2 cellular contexts compared by ENCODE assay signal in the genomic region with DNA sequence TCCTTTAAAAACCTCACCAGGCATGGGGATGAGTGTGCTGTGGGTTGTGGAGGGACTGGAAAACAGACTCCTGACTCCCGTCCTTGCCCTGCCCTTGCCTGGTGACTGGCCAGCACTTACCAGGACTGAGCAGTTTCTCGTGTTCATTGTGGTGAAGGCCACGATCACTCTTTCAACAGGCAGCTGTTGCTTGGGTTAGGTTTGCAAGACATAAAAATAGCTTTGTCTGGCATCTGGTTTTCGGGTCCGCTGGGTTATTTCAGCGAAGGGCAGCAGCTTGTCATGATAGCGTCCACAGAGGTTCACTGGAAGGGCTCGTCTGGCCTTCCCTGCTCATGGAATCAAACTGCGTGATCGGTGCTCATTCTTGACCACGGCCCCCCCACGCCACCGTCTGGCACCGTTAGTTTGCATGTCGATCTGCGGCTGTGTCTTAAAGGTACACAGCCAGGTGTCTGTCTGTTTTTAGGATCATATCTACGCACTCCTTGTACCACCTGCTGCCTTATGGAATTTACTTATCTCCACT.
TF ChIP-seq lines count a peak whose summit lies in the region.

No MANE protein-coding gene starts in this region.

TF ChIP-seq in SK-N-SH treated with all-trans-retinoic acid at 6 μM for 48 hours, 23 proteins besides CTCF, POLR2A, EP300 and RAD21:
- TF ChIP-seq, protein P1, sequence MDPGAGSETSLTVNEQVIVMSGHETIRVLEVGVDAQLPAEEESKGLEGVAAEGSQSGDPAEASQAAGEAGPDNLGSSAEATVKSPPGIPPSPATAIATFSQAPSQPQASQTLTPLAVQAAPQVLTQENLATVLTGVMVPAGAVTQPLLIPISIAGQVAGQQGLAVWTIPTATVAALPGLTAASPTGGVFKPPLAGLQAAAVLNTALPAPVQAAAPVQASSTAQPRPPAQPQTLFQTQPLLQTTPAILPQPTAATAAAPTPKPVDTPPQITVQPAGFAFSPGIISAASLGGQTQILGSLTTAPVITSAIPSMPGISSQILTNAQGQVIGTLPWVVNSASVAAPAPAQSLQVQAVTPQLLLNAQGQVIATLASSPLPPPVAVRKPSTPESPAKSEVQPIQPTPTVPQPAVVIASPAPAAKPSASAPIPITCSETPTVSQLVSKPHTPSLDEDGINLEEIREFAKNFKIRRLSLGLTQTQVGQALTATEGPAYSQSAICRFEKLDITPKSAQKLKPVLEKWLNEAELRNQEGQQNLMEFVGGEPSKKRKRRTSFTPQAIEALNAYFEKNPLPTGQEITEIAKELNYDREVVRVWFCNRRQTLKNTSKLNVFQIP (CRISPR knock-in tag; IDR thresholded peaks at IDR 0.05; ENCODE audit: borderline replicate concordance, low read depth) = no peak
- no peak for TF ChIP-seq TOX (CRISPR knock-in tag; IDR thresholded peaks at IDR 0.05; ENCODE audit: borderline replicate concordance)
- TF ChIP-seq SNAI2 (CRISPR knock-in tag; IDR thresholded peaks at IDR 0.05) = no peak
- TF ChIP-seq, protein P2, sequence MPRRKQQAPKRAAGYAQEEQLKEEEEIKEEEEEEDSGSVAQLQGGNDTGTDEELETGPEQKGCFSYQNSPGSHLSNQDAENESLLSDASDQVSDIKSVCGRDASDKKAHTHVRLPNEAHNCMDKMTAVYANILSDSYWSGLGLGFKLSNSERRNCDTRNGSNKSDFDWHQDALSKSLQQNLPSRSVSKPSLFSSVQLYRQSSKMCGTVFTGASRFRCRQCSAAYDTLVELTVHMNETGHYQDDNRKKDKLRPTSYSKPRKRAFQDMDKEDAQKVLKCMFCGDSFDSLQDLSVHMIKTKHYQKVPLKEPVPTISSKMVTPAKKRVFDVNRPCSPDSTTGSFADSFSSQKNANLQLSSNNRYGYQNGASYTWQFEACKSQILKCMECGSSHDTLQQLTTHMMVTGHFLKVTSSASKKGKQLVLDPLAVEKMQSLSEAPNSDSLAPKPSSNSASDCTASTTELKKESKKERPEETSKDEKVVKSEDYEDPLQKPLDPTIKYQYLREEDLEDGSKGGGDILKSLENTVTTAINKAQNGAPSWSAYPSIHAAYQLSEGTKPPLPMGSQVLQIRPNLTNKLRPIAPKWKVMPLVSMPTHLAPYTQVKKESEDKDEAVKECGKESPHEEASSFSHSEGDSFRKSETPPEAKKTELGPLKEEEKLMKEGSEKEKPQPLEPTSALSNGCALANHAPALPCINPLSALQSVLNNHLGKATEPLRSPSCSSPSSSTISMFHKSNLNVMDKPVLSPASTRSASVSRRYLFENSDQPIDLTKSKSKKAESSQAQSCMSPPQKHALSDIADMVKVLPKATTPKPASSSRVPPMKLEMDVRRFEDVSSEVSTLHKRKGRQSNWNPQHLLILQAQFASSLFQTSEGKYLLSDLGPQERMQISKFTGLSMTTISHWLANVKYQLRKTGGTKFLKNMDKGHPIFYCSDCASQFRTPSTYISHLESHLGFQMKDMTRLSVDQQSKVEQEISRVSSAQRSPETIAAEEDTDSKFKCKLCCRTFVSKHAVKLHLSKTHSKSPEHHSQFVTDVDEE (CRISPR knock-in tag; IDR thresholded peaks at IDR 0.05) = no peak
- no peak for TF ChIP-seq ZFP30 (CRISPR knock-in tag; IDR thresholded peaks at IDR 0.05)
- no peak for TF ChIP-seq ZFP3 (CRISPR knock-in tag; IDR thresholded peaks at IDR 0.05)
- no peak for TF ChIP-seq GLIS3 (CRISPR knock-in tag; IDR thresholded peaks at IDR 0.05)
- TF ChIP-seq, protein P3, sequence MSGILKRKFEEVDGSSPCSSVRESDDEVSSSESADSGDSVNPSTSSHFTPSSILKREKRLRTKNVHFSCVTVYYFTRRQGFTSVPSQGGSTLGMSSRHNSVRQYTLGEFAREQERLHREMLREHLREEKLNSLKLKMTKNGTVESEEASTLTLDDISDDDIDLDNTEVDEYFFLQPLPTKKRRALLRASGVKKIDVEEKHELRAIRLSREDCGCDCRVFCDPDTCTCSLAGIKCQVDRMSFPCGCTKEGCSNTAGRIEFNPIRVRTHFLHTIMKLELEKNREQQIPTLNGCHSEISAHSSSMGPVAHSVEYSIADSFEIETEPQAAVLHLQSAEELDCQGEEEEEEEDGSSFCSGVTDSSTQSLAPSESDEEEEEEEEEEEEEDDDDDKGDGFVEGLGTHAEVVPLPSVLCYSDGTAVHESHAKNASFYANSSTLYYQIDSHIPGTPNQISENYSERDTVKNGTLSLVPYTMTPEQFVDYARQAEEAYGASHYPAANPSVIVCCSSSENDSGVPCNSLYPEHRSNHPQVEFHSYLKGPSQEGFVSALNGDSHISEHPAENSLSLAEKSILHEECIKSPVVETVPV (CRISPR knock-in tag; IDR thresholded peaks at IDR 0.05) = no peak
- no peak for TF ChIP-seq ARNTL (CRISPR knock-in tag; IDR thresholded peaks at IDR 0.05; ENCODE audit: borderline replicate concordance, low read depth)
- TF ChIP-seq, protein P4, sequence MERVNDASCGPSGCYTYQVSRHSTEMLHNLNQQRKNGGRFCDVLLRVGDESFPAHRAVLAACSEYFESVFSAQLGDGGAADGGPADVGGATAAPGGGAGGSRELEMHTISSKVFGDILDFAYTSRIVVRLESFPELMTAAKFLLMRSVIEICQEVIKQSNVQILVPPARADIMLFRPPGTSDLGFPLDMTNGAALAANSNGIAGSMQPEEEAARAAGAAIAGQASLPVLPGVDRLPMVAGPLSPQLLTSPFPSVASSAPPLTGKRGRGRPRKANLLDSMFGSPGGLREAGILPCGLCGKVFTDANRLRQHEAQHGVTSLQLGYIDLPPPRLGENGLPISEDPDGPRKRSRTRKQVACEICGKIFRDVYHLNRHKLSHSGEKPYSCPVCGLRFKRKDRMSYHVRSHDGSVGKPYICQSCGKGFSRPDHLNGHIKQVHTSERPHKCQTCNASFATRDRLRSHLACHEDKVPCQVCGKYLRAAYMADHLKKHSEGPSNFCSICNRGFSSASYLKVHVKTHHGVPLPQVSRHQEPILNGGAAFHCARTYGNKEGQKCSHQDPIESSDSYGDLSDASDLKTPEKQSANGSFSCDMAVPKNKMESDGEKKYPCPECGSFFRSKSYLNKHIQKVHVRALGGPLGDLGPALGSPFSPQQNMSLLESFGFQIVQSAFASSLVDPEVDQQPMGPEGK (CRISPR knock-in tag; IDR thresholded peaks at IDR 0.05; ENCODE audit: borderline replicate concordance) = no peak
- no peak for TF ChIP-seq ZNF8 (CRISPR knock-in tag; IDR thresholded peaks at IDR 0.05)
- TF ChIP-seq ZNF70 (CRISPR knock-in tag; IDR thresholded peaks at IDR 0.05) = no peak
- TF ChIP-seq RARB (CRISPR knock-in tag; IDR thresholded peaks at IDR 0.05) = no peak
- no peak for TF ChIP-seq BACH2 (CRISPR knock-in tag; IDR thresholded peaks at IDR 0.05; ENCODE audit: borderline replicate concordance)
TF ChIP-seq in SK-N-SH treated with all-trans-retinoic acid at 6 μM for 48 hours: peak in this region for 0.

TF ChIP-seq in SK-N-SH, 30 proteins besides CTCF, POLR2A, EP300 and RAD21 (continued from another document):
- TF ChIP-seq, protein P5, sequence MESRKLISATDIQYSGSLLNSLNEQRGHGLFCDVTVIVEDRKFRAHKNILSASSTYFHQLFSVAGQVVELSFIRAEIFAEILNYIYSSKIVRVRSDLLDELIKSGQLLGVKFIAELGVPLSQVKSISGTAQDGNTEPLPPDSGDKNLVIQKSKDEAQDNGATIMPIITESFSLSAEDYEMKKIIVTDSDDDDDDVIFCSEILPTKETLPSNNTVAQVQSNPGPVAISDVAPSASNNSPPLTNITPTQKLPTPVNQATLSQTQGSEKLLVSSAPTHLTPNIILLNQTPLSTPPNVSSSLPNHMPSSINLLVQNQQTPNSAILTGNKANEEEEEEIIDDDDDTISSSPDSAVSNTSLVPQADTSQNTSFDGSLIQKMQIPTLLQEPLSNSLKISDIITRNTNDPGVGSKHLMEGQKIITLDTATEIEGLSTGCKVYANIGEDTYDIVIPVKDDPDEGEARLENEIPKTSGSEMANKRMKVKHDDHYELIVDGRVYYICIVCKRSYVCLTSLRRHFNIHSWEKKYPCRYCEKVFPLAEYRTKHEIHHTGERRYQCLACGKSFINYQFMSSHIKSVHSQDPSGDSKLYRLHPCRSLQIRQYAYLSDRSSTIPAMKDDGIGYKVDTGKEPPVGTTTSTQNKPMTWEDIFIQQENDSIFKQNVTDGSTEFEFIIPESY (IDR thresholded peaks at IDR 0.05; ENCODE audit: borderline replicate concordance, low read depth) = no peak
